ENCODE assay signal across 1 cellular context in genomic region chr11:20000393-20001134, GRCh38.
TF ChIP-seq lines count a peak whose summit lies in the region.

No MANE protein-coding gene starts in this region.

TF ChIP-seq in HepG2, 621 proteins besides CTCF, POLR2A, EP300 and RAD21 (continued from another document):
- TF ChIP-seq SP1 (IDR thresholded peaks at IDR 0.05): no peak
- no peak for TF ChIP-seq SP1 (CRISPR knock-in tag; IDR thresholded peaks at IDR 0.05)
- TF ChIP-seq DRAP1 (CRISPR knock-in tag; IDR thresholded peaks at IDR 0.05): peak; percentile 21; the same call in 1 of the 2 replicates
- TF ChIP-seq ZNF44 (CRISPR knock-in tag; IDR thresholded peaks at IDR 0.05): no peak
- no peak for TF ChIP-seq PCBP1 (IDR thresholded peaks at IDR 0.05; ENCODE audit: borderline replicate concordance, low read depth, low read length)
- peak; percentile 70; the same call in 1 of the 2 replicates for TF ChIP-seq GATAD2A (CRISPR knock-in tag; IDR thresholded peaks at IDR 0.05)
- peak; percentile 84 for TF ChIP-seq SOX5 (CRISPR knock-in tag; IDR thresholded peaks at IDR 0.05; ENCODE audit: borderline replicate concordance)
- TF ChIP-seq MTA1 (CRISPR knock-in tag; IDR thresholded peaks at IDR 0.05; ENCODE audit: borderline replicate concordance): peak; percentile 89
- no peak for TF ChIP-seq RFX3 (CRISPR knock-in tag; IDR thresholded peaks at IDR 0.05)
- TF ChIP-seq CBX5 (CRISPR knock-in tag; IDR thresholded peaks at IDR 0.05; ENCODE audit: borderline replicate concordance): peak; percentile 60; the same call in 1 of the 2 replicates
- TF ChIP-seq MTERF4 (CRISPR knock-in tag; IDR thresholded peaks at IDR 0.05): no peak
- TF ChIP-seq ZBTB4 (CRISPR knock-in tag; IDR thresholded peaks at IDR 0.05; ENCODE audit: borderline replicate concordance): no peak
- peak; percentile 62 for TF ChIP-seq NR2F2 (IDR thresholded peaks at IDR 0.05; ENCODE audit: borderline replicate concordance, low read depth)
- TF ChIP-seq NONO (IDR thresholded peaks at IDR 0.05): no peak
- TF ChIP-seq NONO (CRISPR knock-in tag; conservative IDR thresholded peaks at IDR 0.05): peak; percentile 64; the same call in 1 of the 2 replicates
- TF ChIP-seq NCOA5 (CRISPR knock-in tag; IDR thresholded peaks at IDR 0.05): no peak
- TF ChIP-seq ZNF768 (CRISPR knock-in tag; IDR thresholded peaks at IDR 0.05): peak; percentile 42; the same call in 1 of the 2 replicates
- peak; percentile 41; the same call in 1 of the 2 replicates for TF ChIP-seq TAF1 (CRISPR knock-in tag; IDR thresholded peaks at IDR 0.05)
- TF ChIP-seq RARA (CRISPR knock-in tag; IDR thresholded peaks at IDR 0.05): peak; percentile 87
- TF ChIP-seq ZNF124 (CRISPR knock-in tag; IDR thresholded peaks at IDR 0.05): peak; percentile 73; the same call in 1 of the 2 replicates
- no peak for TF ChIP-seq ZBTB42 (CRISPR knock-in tag; IDR thresholded peaks at IDR 0.05)
- TF ChIP-seq TFAP4 (IDR thresholded peaks at IDR 0.05; ENCODE audit: borderline replicate concordance, low read depth): peak; percentile 57; the same call in 1 of the 2 replicates
- TF ChIP-seq POLR2G (IDR thresholded peaks at IDR 0.05; ENCODE audit: low read depth, low read length): peak; percentile 62; the same call in 1 of the 2 replicates
- peak; percentile 24; the same call in 1 of the 2 replicates for TF ChIP-seq BCL3 (CRISPR knock-in tag; IDR thresholded peaks at IDR 0.05)
- no peak for TF ChIP-seq IRX3 (CRISPR knock-in tag; IDR thresholded peaks at IDR 0.05; ENCODE audit: borderline replicate concordance, low read depth)
- peak; percentile 51 for TF ChIP-seq TEAD3 (CRISPR knock-in tag; optimal IDR thresholded peaks at IDR 0.05; ENCODE audit: borderline replicate concordance)
- no peak for TF ChIP-seq ZNF264 (CRISPR knock-in tag; IDR thresholded peaks at IDR 0.05)
- 0 out of 2 replicates have a peak, but pooled peaks have one; percentile 11 for TF ChIP-seq MEF2D (CRISPR knock-in tag; IDR thresholded peaks at IDR 0.05)
